In genomic region chr1:83500987-83501591, GRCh38 we compare ENCODE assay signal across 10 cellular contexts.
DNase-seq lines count a peak whose midpoint lies in the region; ATAC-seq, FAIRE-seq and TF ChIP-seq lines count a peak whose summit lies in the region.
"Had no signal": no experiment of that assay in that cellular context is flagged by ENCODE, and none has a peak within 500 bp of the region (broad histone marks: within the 10 kb centered on the region; RNA-seq: fewer than 3 reads in every experiment).

No MANE protein-coding gene starts in this region.

- TF ChIP-seq CTCF in bronchial epithelial cell (IDR thresholded peaks at IDR 0.05; ENCODE audit: insufficient read depth, low read length, severe bottlenecking) (no peak), smooth muscle cell (IDR thresholded peaks at IDR 0.05; ENCODE audit: borderline replicate concordance, insufficient read depth, poor library complexity, severe bottlenecking) (no peak)

- H3K27ac ChIP-seq in smooth muscle cell (ENCODE audit: low read depth): no peak overlapping the region
- H3K27ac ChIP-seq: left lung, upper lobe of right lung had no signal

- FAIRE-seq in bronchial epithelial cell (lab: Jason Lieb, UNC): no peak
- no peak for FAIRE-seq in HTR-8/SVneo (lab: Jason Lieb, UNC)

- peak; percentile 24 for DNase-seq in bronchial epithelial cell (ENCODE audit: low read depth)
- no peak for DNase-seq in glomerular visceral epithelial cell (ENCODE audit: extremely low spot score)
- DNase-seq in NK-92 treated with Interleukin-12 subunit alpha and Interleukin-12 subunit beta, amount 100 ng/mL, for 24 hours (lab: John Stamatoyannopoulos, UW): no peak
- DNase-seq in smooth muscle cell (lab: John Stamatoyannopoulos, UW; ENCODE audit: unreplicated experiment): no peak
- DNase-seq in HTR-8/SVneo (ENCODE audit: insufficient read length, low spot score): no peak
- DNase-seq: left lung, upper lobe of right lung had no signal

- H3K79me2 ChIP-seq in smooth muscle cell (ENCODE audit: low read depth): no peaks in the 10 kb centered on the region

- ATAC-seq in GM18873 (IDR thresholded peaks at IDR 0.05; ENCODE audit: low FRiP score, unreplicated experiment): peak; percentile 97
- ATAC-seq in GM21447 (IDR thresholded peaks at IDR 0.05; ENCODE audit: unreplicated experiment): peak; percentile 90
- peak; percentile 86 for ATAC-seq in HG03139 (IDR thresholded peaks at IDR 0.05; ENCODE audit: unreplicated experiment)
- ATAC-seq: left lung, upper lobe of right lung had no signal

- no peak overlapping the region for H3K4me3 ChIP-seq in bronchial epithelial cell (ENCODE audit: low read depth, low read length)
- H3K4me3 ChIP-seq in smooth muscle cell: no peak overlapping the region
- H3K4me3 ChIP-seq: left lung, upper lobe of right lung had no signal

- no peak overlapping the region for H2AFZ ChIP-seq in smooth muscle cell (ENCODE audit: low read depth)

- no peaks in the 10 kb centered on the region for H3K4me1 ChIP-seq in smooth muscle cell (ENCODE audit: low read depth)
- H3K4me1 ChIP-seq: left lung, upper lobe of right lung had no signal

- H3K27me3 ChIP-seq in bronchial epithelial cell (ENCODE audit: control insufficient read depth, insufficient read depth, low read length) (no peaks in the 10 kb centered on the region), smooth muscle cell (ENCODE audit: low read depth) (no peaks in the 10 kb centered on the region)
- H3K27me3 ChIP-seq: left lung, upper lobe of right lung had no signal

- no peaks in the 10 kb centered on the region for H4K20me1 ChIP-seq in smooth muscle cell (ENCODE audit: low read depth)

- 79% methylated on average over 1 of the region's 1 CpG for WGBS in smooth muscle cell (ENCODE audit: low lambda C conversion rate)

- H3K4me2 ChIP-seq in smooth muscle cell: no peak overlapping the region

- H3F3A ChIP-seq in smooth muscle cell (ENCODE audit: low read depth): no peaks in the 10 kb centered on the region

- no peaks in the 10 kb centered on the region for H3K9me3 ChIP-seq in smooth muscle cell (replicated peaks; ENCODE audit: low read depth)
- H3K9me3 ChIP-seq: left lung, upper lobe of right lung had no signal

- H3K9ac ChIP-seq in smooth muscle cell (ENCODE audit: low read depth): no peak overlapping the region

- no peaks in the 10 kb centered on the region for H3K36me3 ChIP-seq in bronchial epithelial cell (ENCODE audit: control insufficient read depth, insufficient read depth, low read length)
- no peaks in the 10 kb centered on the region for H3K36me3 ChIP-seq in smooth muscle cell (ENCODE audit: low read depth)
- H3K36me3 ChIP-seq: left lung, upper lobe of right lung had no signal
